ENCODE assay signal across 28 cellular contexts in the genomic region with DNA sequence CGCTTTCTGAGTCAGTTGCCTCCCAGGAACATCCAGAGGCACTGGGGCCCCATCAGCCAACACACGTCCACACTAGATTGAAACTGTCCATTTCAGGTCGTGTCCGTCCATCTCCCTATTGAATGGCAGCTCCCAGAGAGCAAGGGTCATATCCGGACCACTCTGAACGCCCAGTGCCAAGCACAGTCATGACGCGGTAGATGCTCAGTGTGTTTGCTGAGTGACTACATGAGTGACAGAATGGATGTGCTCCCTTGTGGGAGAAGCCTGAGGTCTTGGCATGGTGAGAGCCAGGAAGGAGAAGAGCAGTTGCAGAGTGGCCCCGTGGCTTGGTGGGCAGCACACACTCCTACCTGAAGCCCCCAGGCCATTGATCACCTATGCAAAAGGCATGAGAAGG.
"Had no signal": no experiment of that assay in that cellular context is flagged by ENCODE, and none has a peak within 500 bp of the region (broad histone marks: within the 10 kb centered on the region; RNA-seq: fewer than 3 reads in every experiment).

No MANE protein-coding gene starts in this region.

- H3K9ac ChIP-seq: neural progenitor cell, parathyroid adenoma had no signal

- H3K4me3 ChIP-seq: neural progenitor cell, ovary, psoas muscle, skin epidermis, smooth muscle cell, spleen, suprapubic skin, testis, tibial artery, transverse colon, upper lobe of right lung, uterus had no signal

- H3K36me3 ChIP-seq: neural progenitor cell, neutrophil, ovary, spleen, suprapubic skin, tibial artery, transverse colon, upper lobe of right lung, uterus had no signal

- H3K4me1 ChIP-seq: neural progenitor cell, parathyroid adenoma, psoas muscle, suprapubic skin, testis, tibial artery, upper lobe of right lung, uterus had no signal

- H3K9me3 ChIP-seq: neutrophil, ovary, psoas muscle, suprapubic skin, testis, tibial artery, transverse colon, upper lobe of right lung, uterus had no signal

- H3K4me2 ChIP-seq: neural progenitor cell, smooth muscle cell had no signal

- H3K27ac ChIP-seq: neural progenitor cell, neutrophil, ovary, parathyroid adenoma, psoas muscle, skin epidermis, spleen, suprapubic skin, testis, tibial artery, transverse colon, upper lobe of right lung, uterus had no signal

- H2AFZ ChIP-seq: neural progenitor cell, parathyroid adenoma had no signal

- H3K27me3 ChIP-seq: neural progenitor cell, neutrophil, ovary, testis, transverse colon, upper lobe of right lung, uterus had no signal

- DNase-seq: naive thymus-derived CD4-positive, alpha-beta T cell; natural killer cell; nucleus accumbens; ovary; posterior cingulate gyrus; psoas muscle; right cardiac atrium; spleen; stimulated activated CD4-positive, alpha-beta T cell treated with anti-CD3 and anti-CD28 coated beads, Interleukin-12 subunit alpha, Interleukin-12 subunit beta, amount 100 ng/mL, for 4 hours; stimulated activated CD4-positive, alpha-beta T cell treated with anti-CD3 and anti-CD28 coated beads, Interleukin-1b, Interleukin-23, amount 100 ng/mL, for 48 hours; stimulated activated CD4-positive, alpha-beta T cell treated with anti-CD3 and anti-CD28 coated beads, Interleukin-4, amount 100 ng/mL, for 1 hour; stimulated activated CD4-positive, alpha-beta T cell treated with anti-CD3 and anti-CD28 coated beads, Interleukin-4, amount 100 ng/mL, for 4 hours; stimulated activated CD8-positive, alpha-beta memory T cell treated with anti-CD3 and anti-CD28 coated beads, Interleukin-4, amount 100 ng/mL, for 48 hours; stimulated activated naive CD4-positive, alpha-beta T cell; stimulated activated naive CD8-positive, alpha-beta T cell treated with anti-CD3 and anti-CD28 coated beads, Interleukin-15, amount 100 ng/mL, for 72 hours; stimulated activated naive CD8-positive, alpha-beta T cell treated with anti-CD3 and anti-CD28 coated beads, Interleukin-15, Interleukin-2, amounts not matched to agents 100 U/mL and 50 U/mL, for 24 hours; substantia nigra; testis; tibial artery; transverse colon; upper lobe of right lung; uterus had no signal

- H3K79me2 ChIP-seq: parathyroid adenoma had no signal
